In the genomic region with DNA sequence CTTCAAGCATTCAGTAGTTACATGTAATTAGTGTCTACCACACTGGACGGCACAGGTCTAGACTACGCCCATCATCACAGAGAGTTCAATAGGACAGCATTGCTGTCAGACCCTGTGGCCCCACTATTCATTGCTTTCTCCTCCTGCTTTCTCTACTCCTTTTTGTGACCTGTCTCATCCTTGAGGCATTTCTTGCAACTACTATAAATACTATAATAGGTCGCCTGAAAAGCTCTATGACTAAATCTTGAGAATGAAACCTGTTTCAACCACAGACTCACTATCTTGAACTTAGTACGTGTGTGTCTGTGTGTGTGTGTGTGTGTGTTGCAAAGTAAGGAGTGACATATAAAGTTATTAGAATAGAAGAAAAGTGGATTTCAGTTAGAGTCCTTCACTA, we compare ENCODE assay signal across 8 cellular contexts.
DNase-seq lines count a peak whose midpoint lies in the region; ATAC-seq and TF ChIP-seq lines count a peak whose summit lies in the region.

No MANE protein-coding gene starts in this region.

- H3K36me3 Mint-ChIP-seq in activated naive CD4-positive, alpha-beta T cell treated with anti-CD3 and anti-CD28 coated beads, Interleukin-2, amount 50 U/mL, for 72 hours, result no peaks in the 10 kb centered on the region
- H3K36me3 Mint-ChIP-seq in stimulated activated naive B cell treated with anti-CD40 and anti-IgM and Interleukin-4, amounts not matched to agents 10 μg/mL and 1 μg/mL and 100 μg/mL, for 72 hours, result no peaks in the 10 kb centered on the region

- no peak for TF ChIP-seq POLR2A in right lobe of liver (IDR thresholded peaks at IDR 0.05)

- H3K27ac Mint-ChIP-seq in activated naive CD4-positive, alpha-beta T cell treated with anti-CD3 and anti-CD28 coated beads, Interleukin-2, amount 50 U/mL, for 72 hours, result no peak overlapping the region
- no peak overlapping the region for H3K27ac Mint-ChIP-seq in stimulated activated naive B cell treated with anti-CD40 and anti-IgM and Interleukin-4, amounts not matched to agents 10 μg/mL and 1 μg/mL and 100 μg/mL, for 72 hours

- 69% methylated on average over 4 of the region's 4 CpGs for WGBS in right lobe of liver (ENCODE audit: insufficient coverage, low coverage, low lambda C conversion rate, missing lambda C conversion rate)

- H3K36me3 ChIP-seq in right lobe of liver, result no peaks in the 10 kb centered on the region

- H3K9me3 ChIP-seq in right lobe of liver, result no peaks in the 10 kb centered on the region

- H3K4me1 Mint-ChIP-seq in stimulated activated naive B cell treated with anti-CD40 and anti-IgM and Interleukin-4, amounts not matched to agents 10 μg/mL and 1 μg/mL and 100 μg/mL, for 72 hours, result peaks cover 5 to 18% of the 10 kb centered on the region in 2 donors

- H3K4me1 ChIP-seq in right lobe of liver, result no peaks in the 10 kb centered on the region

- no peak for DNase-seq in activated naive CD4-positive, alpha-beta T cell treated with anti-CD3 and anti-CD28 coated beads, Interleukin-2, amount 50 U/mL, for 72 hours (ENCODE audit: low spot score in 2 of 2)
- no peak for DNase-seq in activated naive CD4-positive, alpha-beta T cell treated with anti-CD3 and anti-CD28 coated beads, Interleukin-2, amount 50 U/mL, for 16 hours
- no peak for DNase-seq in stimulated activated naive B cell treated with anti-CD40 and anti-IgM and Interleukin-4, amounts not matched to agents 10 μg/mL and 1 μg/mL and 100 μg/mL, for 72 hours
- no peak for DNase-seq in NCI-H526 treated with DMSO at 0.1 percent for 48 hours (lab: John Stamatoyannopoulos, UW)
- no peak for DNase-seq in midbrain (lab: John Stamatoyannopoulos, UW)
- DNase-seq in right lobe of liver, result no peak

- no peaks in the 10 kb centered on the region for H3K27me3 ChIP-seq in right lobe of liver

- intact Hi-C loops in right lobe of liver (cut with DNase I), result no loop called here

- peaks cover 0 to 8% of the 10 kb centered on the region in 2 donors for H3K27me3 Mint-ChIP-seq in stimulated activated naive B cell treated with anti-CD40 and anti-IgM and Interleukin-4, amounts not matched to agents 10 μg/mL and 1 μg/mL and 100 μg/mL, for 72 hours

- peak; percentile 79 to 91 for ATAC-seq in activated naive CD4-positive, alpha-beta T cell treated with anti-CD3 and anti-CD28 coated beads, Interleukin-2, amount 50 U/mL, for 72 hours
- ATAC-seq in GM21529 (IDR thresholded peaks at IDR 0.05; ENCODE audit: unreplicated experiment) (peak; percentile 91), HG03432 (IDR thresholded peaks at IDR 0.05; ENCODE audit: unreplicated experiment) (peak; percentile 90), right lobe of liver (no peak)
- ATAC-seq in stimulated activated naive B cell treated with anti-CD40 and anti-IgM and Interleukin-4, amounts not matched to agents 10 μg/mL and 1 μg/mL and 100 μg/mL, for 72 hours (replicated peaks), result peak; percentile 16 to 27

- no peak overlapping the region for H3K27ac ChIP-seq in right lobe of liver

- H3K9me3 Mint-ChIP-seq in activated naive CD4-positive, alpha-beta T cell treated with anti-CD3 and anti-CD28 coated beads, Interleukin-2, amount 50 U/mL, for 72 hours, result peaks cover 0 to 3% of the 10 kb centered on the region in 2 donors
- no peaks in the 10 kb centered on the region for H3K9me3 Mint-ChIP-seq in stimulated activated naive B cell treated with anti-CD40 and anti-IgM and Interleukin-4, amounts not matched to agents 10 μg/mL and 1 μg/mL and 100 μg/mL, for 72 hours

- H3K4me3 ChIP-seq in right lobe of liver, result no peak overlapping the region

- H3K4me3 Mint-ChIP-seq in stimulated activated naive B cell treated with anti-CD40 and anti-IgM and Interleukin-4, amounts not matched to agents 10 μg/mL and 1 μg/mL and 100 μg/mL, for 72 hours, result no peak overlapping the region

- TF ChIP-seq CTCF in right lobe of liver (IDR thresholded peaks at IDR 0.05), result no peak

Comparison
In these comparisons a context has a peak if more than half of its experiments do, and no peak if none do; other contexts are left out.
1. ATAC-seq: peak in activated naive CD4-positive, alpha-beta T cell treated with anti-CD3 and anti-CD28 coated beads, Interleukin-2, amount 50 U/mL, for 72 hours (2 of 2), GM21529 (single experiment), HG03432 (single experiment) and stimulated activated naive B cell treated with anti-CD40 and anti-IgM and Interleukin-4, amounts not matched to agents 10 μg/mL and 1 μg/mL and 100 μg/mL, for 72 hours (2 of 2); none in right lobe of liver (0 of 4).